Comparison of ENCODE assay signal across 27 cellular contexts in genomic region chr3:156273068-156273709, GRCh38.
A peak's percentile ranks its signal among the peaks of the same experiment; 100 is the strongest.
DNase-seq lines count a peak whose midpoint lies in the region; ATAC-seq and TF ChIP-seq lines count a peak whose summit lies in the region.
"Had no signal": no experiment of that assay in that cellular context is flagged by ENCODE, and none has a peak within 500 bp of the region (broad histone marks: within the 10 kb centered on the region; RNA-seq: fewer than 3 reads in every experiment).

No MANE protein-coding gene starts in this region.

- TF ChIP-seq CTCF in neural crest cell (conservative IDR thresholded peaks at IDR 0.05): no peak
- no peak for TF ChIP-seq CTCF in transverse colon (IDR thresholded peaks at IDR 0.05)

- no peaks in the 10 kb centered on the region for H3K27me3 Mint-ChIP-seq in neural crest cell (ENCODE audit: low read depth)

- H3K4me3 ChIP-seq in transverse colon: no peak overlapping the region
- H3K4me3 ChIP-seq: GM23338, MG63, SK-N-MC had no signal

- ATAC-seq in GM21786 (IDR thresholded peaks at IDR 0.05; ENCODE audit: unreplicated experiment): no peak
- ATAC-seq in GM18517 (IDR thresholded peaks at IDR 0.05; ENCODE audit: unreplicated experiment): no peak
- ATAC-seq: Panc1 had no signal

- peaks cover 9% of the 10 kb centered on the region for H3K9me3 Mint-ChIP-seq in neural crest cell
- H3K9me3 Mint-ChIP-seq: GM23338, H9 had no signal

- H3K4me1 Mint-ChIP-seq in neural crest cell: no peaks in the 10 kb centered on the region
- H3K4me1 Mint-ChIP-seq: GM23338, H9 had no signal

- 62 to 70% methylated on average over 3 to 6 of the region's 6 CpGs for WGBS in transverse colon (ENCODE audit: low coverage in 1 of 2), 2 donors

- H3K9me3 ChIP-seq in transverse colon: no peaks in the 10 kb centered on the region
- H3K9me3 ChIP-seq: BE2C, MG63 had no signal

- no peak overlapping the region for H3K4me3 Mint-ChIP-seq in neural crest cell
- H3K4me3 Mint-ChIP-seq: GM23338, H9, HFFc6 had no signal

- intact Hi-C loops in transverse colon (cut with DNase I; ENCODE audit: low total_unique reads): no loop called here

- no peaks in the 10 kb centered on the region for H3K27me3 ChIP-seq in transverse colon
- H3K27me3 ChIP-seq: BE2C, MG63 had no signal

- no peak for TF ChIP-seq EP300 in transverse colon (IDR thresholded peaks at IDR 0.05; ENCODE audit: low read depth)

- H3K36me3 Mint-ChIP-seq in neural crest cell (ENCODE audit: low read depth): no peaks in the 10 kb centered on the region

- H3K27ac Mint-ChIP-seq in neural crest cell (ENCODE audit: unreplicated experiment): peak overlapping the region; percentile 30
- H3K27ac Mint-ChIP-seq: GM23338, H9, HFFc6 had no signal

- peaks cover 0 to 6% (median 1%) of the 10 kb centered on the region in 4 donors for H3K4me1 ChIP-seq in transverse colon
- H3K4me1 ChIP-seq: BE2C had no signal

- no peaks in the 10 kb centered on the region for H3K36me3 ChIP-seq in transverse colon
- H3K36me3 ChIP-seq: BE2C, MG63 had no signal

- DNase-seq in DMS 273 (lab: John Stamatoyannopoulos, UW; ENCODE audit: unreplicated experiment) (peak; percentile 50), DMS 273 treated with DMSO at 0.1 percent for 48 hours (lab: John Stamatoyannopoulos, UW) (no peak), globus pallidus (ENCODE audit: low spot score) (peak; percentile 40), neural crest cell (ENCODE audit: low read depth, low spot score) (no peak), transverse colon (peak; percentile 25), NCI-H1930 (lab: John Stamatoyannopoulos, UW) (no peak)
- DNase-seq: ACHN, BE2C, DMS53, H9, HFFc6, IMR-90, KG1, MG63, NCI-H2029 treated with DMSO at 0.1 percent for 48 hours, NCI-H2171, NCI-H226, NCI-H524, SHP77 treated with DMSO at 0.1 percent for 48 hours, SW 1271 had no signal

- peak overlapping the region in 3 of 4 donors; percentile 22 to 40 (median 39) for H3K27ac ChIP-seq in transverse colon
- H3K27ac ChIP-seq: 22Rv1, RWPE1, SK-N-MC had no signal

- no peak for TF ChIP-seq POLR2A in transverse colon (IDR thresholded peaks at IDR 0.05)

- in situ Hi-C loops in transverse colon (cut with MboI; ENCODE audit: low pct_ligation_motif_present in 1 of 4, low pct_unique_long_range_greater_than_20kb in 1 of 4, low sequenced_read_pairs in 3 of 4): no loop called here

Comparison
In these comparisons a context has a peak if more than half of its experiments do, and no peak if none do; other contexts are left out.
1. DNase-seq: peak in DMS 273 (single experiment), globus pallidus (single experiment) and transverse colon (single experiment); none in DMS 273 treated with DMSO at 0.1 percent for 48 hours (single experiment), neural crest cell (single experiment) and NCI-H1930 (0 of 2).